2 cellular contexts compared by ENCODE assay signal in the genomic region with DNA sequence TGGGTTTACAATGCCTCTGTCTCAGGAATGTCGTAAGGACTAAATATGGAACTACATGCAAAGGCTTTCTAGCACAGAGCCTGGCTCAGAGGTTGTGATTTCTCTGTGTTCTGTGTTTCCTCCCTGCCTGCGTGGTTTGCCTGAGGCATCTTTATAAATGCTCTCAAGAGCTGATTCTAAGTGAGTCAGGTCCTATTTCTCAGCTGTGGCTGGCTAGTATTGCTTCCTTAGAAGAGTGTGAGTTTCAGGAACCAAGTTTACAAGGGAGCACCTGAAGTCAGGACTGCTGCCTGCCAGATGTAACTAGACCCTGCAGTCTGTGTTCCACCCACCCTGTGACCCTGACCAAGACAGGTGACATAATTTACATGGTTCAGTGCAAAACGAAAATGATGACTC.
TF ChIP-seq lines count a peak whose summit lies in the region.

No MANE protein-coding gene starts in this region.

TF ChIP-seq in GM12878, 131 proteins besides CTCF, POLR2A, EP300 and RAD21:
- TF ChIP-seq CEBPB (IDR thresholded peaks at IDR 0.05; ENCODE audit: borderline replicate concordance in 1 of 2, low read depth in 2 of 2, low read length in 2 of 2), result no peak
- TF ChIP-seq IKZF1 (conservative IDR thresholded peaks at IDR 0.05), result 0 out of 2 replicates have a peak, but pooled peaks have one; percentile 11
- peak; percentile 35; the same call in 1 of the 2 replicates for TF ChIP-seq NR2F1 (conservative IDR thresholded peaks at IDR 0.05)
- 0 out of 4 replicates have a peak, but pooled peaks of 1 of the 2 experiments have one; percentile 16 for TF ChIP-seq IKZF2 (IDR thresholded peaks at IDR 0.05)
- TF ChIP-seq ZNF592 (IDR thresholded peaks at IDR 0.05), result no peak
- TF ChIP-seq ZNF217 (IDR thresholded peaks at IDR 0.05), result no peak
- TF ChIP-seq ATF2 (IDR thresholded peaks at IDR 0.05; ENCODE audit: low read length), result no peak

TF ChIP-seq in SK-N-SH treated with all-trans-retinoic acid at 6 μM for 48 hours, 23 proteins besides CTCF, POLR2A, EP300 and RAD21:
- no peak for TF ChIP-seq ZC3H10 (CRISPR knock-in tag; IDR thresholded peaks at IDR 0.05)
- no peak for TF ChIP-seq ARNTL (CRISPR knock-in tag; IDR thresholded peaks at IDR 0.05; ENCODE audit: borderline replicate concordance, low read depth)
- TF ChIP-seq CSRNP3 (CRISPR knock-in tag; IDR thresholded peaks at IDR 0.05), result no peak
- TF ChIP-seq, protein P1, sequence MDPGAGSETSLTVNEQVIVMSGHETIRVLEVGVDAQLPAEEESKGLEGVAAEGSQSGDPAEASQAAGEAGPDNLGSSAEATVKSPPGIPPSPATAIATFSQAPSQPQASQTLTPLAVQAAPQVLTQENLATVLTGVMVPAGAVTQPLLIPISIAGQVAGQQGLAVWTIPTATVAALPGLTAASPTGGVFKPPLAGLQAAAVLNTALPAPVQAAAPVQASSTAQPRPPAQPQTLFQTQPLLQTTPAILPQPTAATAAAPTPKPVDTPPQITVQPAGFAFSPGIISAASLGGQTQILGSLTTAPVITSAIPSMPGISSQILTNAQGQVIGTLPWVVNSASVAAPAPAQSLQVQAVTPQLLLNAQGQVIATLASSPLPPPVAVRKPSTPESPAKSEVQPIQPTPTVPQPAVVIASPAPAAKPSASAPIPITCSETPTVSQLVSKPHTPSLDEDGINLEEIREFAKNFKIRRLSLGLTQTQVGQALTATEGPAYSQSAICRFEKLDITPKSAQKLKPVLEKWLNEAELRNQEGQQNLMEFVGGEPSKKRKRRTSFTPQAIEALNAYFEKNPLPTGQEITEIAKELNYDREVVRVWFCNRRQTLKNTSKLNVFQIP (CRISPR knock-in tag; IDR thresholded peaks at IDR 0.05; ENCODE audit: borderline replicate concordance, low read depth), result no peak
- no peak for TF ChIP-seq TOX (CRISPR knock-in tag; IDR thresholded peaks at IDR 0.05; ENCODE audit: borderline replicate concordance)
- no peak for TF ChIP-seq CSDC2 (CRISPR knock-in tag; IDR thresholded peaks at IDR 0.05)
- no peak for TF ChIP-seq GLIS3 (CRISPR knock-in tag; IDR thresholded peaks at IDR 0.05)
- TF ChIP-seq TCF4 (CRISPR knock-in tag; IDR thresholded peaks at IDR 0.05; ENCODE audit: borderline replicate concordance), result no peak
- TF ChIP-seq, protein P2, sequence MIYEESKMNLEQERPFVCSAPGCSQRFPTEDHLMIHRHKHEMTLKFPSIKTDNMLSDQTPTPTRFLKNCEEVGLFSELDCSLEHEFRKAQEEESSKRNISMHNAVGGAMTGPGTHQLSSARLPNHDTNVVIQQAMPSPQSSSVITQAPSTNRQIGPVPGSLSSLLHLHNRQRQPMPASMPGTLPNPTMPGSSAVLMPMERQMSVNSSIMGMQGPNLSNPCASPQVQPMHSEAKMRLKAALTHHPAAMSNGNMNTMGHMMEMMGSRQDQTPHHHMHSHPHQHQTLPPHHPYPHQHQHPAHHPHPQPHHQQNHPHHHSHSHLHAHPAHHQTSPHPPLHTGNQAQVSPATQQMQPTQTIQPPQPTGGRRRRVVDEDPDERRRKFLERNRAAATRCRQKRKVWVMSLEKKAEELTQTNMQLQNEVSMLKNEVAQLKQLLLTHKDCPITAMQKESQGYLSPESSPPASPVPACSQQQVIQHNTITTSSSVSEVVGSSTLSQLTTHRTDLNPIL (CRISPR knock-in tag; IDR thresholded peaks at IDR 0.05; ENCODE audit: low read depth), result no peak
- no peak for TF ChIP-seq ZNF565 (CRISPR knock-in tag; conservative IDR thresholded peaks at IDR 0.05; ENCODE audit: low read depth)
- no peak for TF ChIP-seq ISL1 (CRISPR knock-in tag; IDR thresholded peaks at IDR 0.05)
- no peak for TF ChIP-seq BACH2 (CRISPR knock-in tag; IDR thresholded peaks at IDR 0.05; ENCODE audit: borderline replicate concordance)
- no peak for TF ChIP-seq ZNF70 (CRISPR knock-in tag; IDR thresholded peaks at IDR 0.05)
- TF ChIP-seq ZFP30 (CRISPR knock-in tag; IDR thresholded peaks at IDR 0.05), result no peak
